ENCODE assay signal across 1 cellular context in genomic region chr21:31159808-31160207, GRCh38.
TF ChIP-seq lines count a peak whose summit lies in the region.

No MANE protein-coding gene starts in this region.

TF ChIP-seq in GM23338, 12 proteins besides CTCF, POLR2A, EP300 and RAD21 (continued from another document):
- TF ChIP-seq REST (IDR thresholded peaks at IDR 0.05; ENCODE audit: unreplicated experiment) (no peak), ETS1 (IDR thresholded peaks at IDR 0.05) (no peak), POLR2AphosphoS5 (IDR thresholded peaks at IDR 0.05; ENCODE audit: low read depth) (no peak), STAT1 (IDR thresholded peaks at IDR 0.05; ENCODE audit: unreplicated experiment) (no peak), ZNF331 (CRISPR knock-in tag; IDR thresholded peaks at IDR 0.05; ENCODE audit: low read depth) (no peak), ZNF462 (CRISPR knock-in tag; IDR thresholded peaks at IDR 0.05) (no peak), EZH2 (IDR thresholded peaks at IDR 0.05; ENCODE audit: low read depth, unreplicated experiment) (no peak), ZNF114 (CRISPR knock-in tag; IDR thresholded peaks at IDR 0.05) (no peak), EZH2phosphoT487 (IDR thresholded peaks at IDR 0.05; ENCODE audit: unreplicated experiment) (no peak), NANOG (IDR thresholded peaks at IDR 0.05; ENCODE audit: borderline replicate concordance) (no peak), CREB1 (CRISPR knock-in tag; IDR thresholded peaks at IDR 0.05; ENCODE audit: low read depth) (no peak)
